8 cellular contexts compared by ENCODE assay signal in the genomic region with DNA sequence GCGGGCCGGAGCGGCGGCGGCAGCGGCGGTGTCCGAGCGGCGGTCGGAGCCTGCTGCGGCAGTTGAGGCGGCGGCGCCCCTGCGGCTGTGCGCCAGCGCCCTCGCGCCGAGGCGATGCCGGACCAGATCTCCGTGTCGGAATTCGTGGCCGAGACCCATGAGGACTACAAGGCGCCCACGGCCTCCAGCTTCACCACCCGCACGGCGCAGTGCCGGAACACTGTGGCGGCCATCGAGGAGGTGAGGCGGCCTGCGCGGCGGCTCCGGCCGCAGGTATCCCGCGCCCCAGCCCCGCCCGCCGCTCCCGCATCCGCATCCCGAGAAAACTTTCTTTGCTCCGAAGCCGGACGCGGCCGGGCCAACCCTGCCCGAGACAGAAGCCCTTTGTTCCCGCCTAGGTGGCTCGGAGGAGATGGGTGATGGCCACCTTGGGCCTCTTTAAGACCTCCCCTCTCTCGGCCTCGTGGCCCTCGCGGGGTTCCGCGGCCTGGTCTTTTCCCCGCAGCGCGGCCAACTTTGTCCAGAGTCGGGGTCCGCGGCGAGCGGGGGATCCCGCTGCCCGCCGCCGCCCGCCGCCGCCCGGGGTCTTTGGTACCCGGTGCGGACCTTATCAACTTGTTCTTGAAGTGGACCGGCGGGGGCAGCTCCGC. TPM values are rescaled to one million over a fixed set of nuclear protein-coding genes. Genes with fewer than 3 reads are reported as not detected.
A peak's percentile ranks its signal among the peaks of the same experiment; 100 is the strongest.
DNase-seq lines count a peak whose midpoint lies in the region; ATAC-seq, FAIRE-seq and TF ChIP-seq lines count a peak whose summit lies in the region.

No MANE protein-coding gene starts in this region.

- no peaks in the 10 kb centered on the region for H3K27me3 ChIP-seq in AG04450 (ENCODE audit: control insufficient read depth, insufficient read depth, low read length)
- H3K27me3 ChIP-seq in bronchial epithelial cell (ENCODE audit: control insufficient read depth, insufficient read depth, low read length): no peaks in the 10 kb centered on the region
- no peaks in the 10 kb centered on the region for H3K27me3 ChIP-seq in subcutaneous abdominal adipose tissue (ENCODE audit: control insufficient read depth in 5 of 5, insufficient read depth in 4 of 5, low read length in 5 of 5)

- FAIRE-seq in bronchial epithelial cell (lab: Jason Lieb, UNC): no peak
- FAIRE-seq in D721Med (lab: Jason Lieb, UNC): no peak

- CTCF ChIA-PET in AG04450 (lab: Charles Lee): interaction anchor here (0.9 to 3.3 kb wide), 3 partner anchors 14 to 164 kb away, joined by 5 to 20 read pairs (median 8); no protein-coding TSS in a partner anchor

- H3K9me3 ChIP-seq in AG04450 (ENCODE audit: control insufficient read depth, insufficient read depth, low read length): no peaks in the 10 kb centered on the region
- no peaks in the 10 kb centered on the region for H3K9me3 ChIP-seq in subcutaneous abdominal adipose tissue (ENCODE audit: control insufficient read depth in 5 of 5, low read length in 5 of 5)

- no peak for DNase-seq in AG04450 (ENCODE audit: low read depth, low spot score)
- DNase-seq in LoVo (ENCODE audit: low spot score): peak; percentile 26
- DNase-seq in bronchial epithelial cell (ENCODE audit: low read depth): no peak
- no peak for DNase-seq in left lobe of liver (ENCODE audit: low spot score)
- DNase-seq in D721Med (ENCODE audit: insufficient read length, low spot score): no peak

- peak; percentile 17 for ATAC-seq in GM18867 (IDR thresholded peaks at IDR 0.05; ENCODE audit: unreplicated experiment)
- ATAC-seq in left lobe of liver: peak; percentile 40
- ATAC-seq in GM21367 (IDR thresholded peaks at IDR 0.05; ENCODE audit: unreplicated experiment): no peak

- H3K36me3 ChIP-seq in bronchial epithelial cell (ENCODE audit: control insufficient read depth, insufficient read depth, low read length): no peaks in the 10 kb centered on the region
- H3K36me3 ChIP-seq in subcutaneous abdominal adipose tissue (ENCODE audit: control insufficient read depth in 5 of 5, insufficient read depth in 5 of 5, low read length in 5 of 5): no peaks in the 10 kb centered on the region

- H3K4me1 ChIP-seq in subcutaneous abdominal adipose tissue (ENCODE audit: control insufficient read depth in 5 of 5, insufficient read depth in 5 of 5, low read length in 5 of 5): peaks cover 7 to 46% (median 38%) of the 10 kb centered on the region in 5 donors

- peak overlapping the region in 4 of 5 donors; percentile 66 to 86 (median 74) for H3K9ac ChIP-seq in subcutaneous abdominal adipose tissue (ENCODE audit: low read length in 5 of 5)

- POLR2A ChIA-PET in AG04450 (lab: Yijun Ruan, JAX): interaction anchor here (0.8 to 1.6 kb wide), 2 partner anchors 44 to 164 kb away, joined by 4 to 6 read pairs; no protein-coding TSS in a partner anchor

- H3K27ac ChIP-seq in AG04450 (ENCODE audit: low read depth, low read length) (no peak overlapping the region), subcutaneous abdominal adipose tissue (ENCODE audit: low read depth, low read length) (peak overlapping the region; percentile 60)

- no peak for TF ChIP-seq CTCF in AG04450 (IDR thresholded peaks at IDR 0.05; ENCODE audit: low read depth, low read length)
- TF ChIP-seq CTCF in bronchial epithelial cell (IDR thresholded peaks at IDR 0.05; ENCODE audit: insufficient read depth, low read length, severe bottlenecking): no peak
- no peak for TF ChIP-seq CTCF in D721Med (IDR thresholded peaks at IDR 0.05; ENCODE audit: insufficient read depth, missing control alignments)

- H3K4me3 ChIP-seq in AG04450 (ENCODE audit: low read depth, low read length) (peak overlapping the region; percentile 81), bronchial epithelial cell (ENCODE audit: low read depth, low read length) (peak overlapping the region; percentile 80), subcutaneous abdominal adipose tissue (ENCODE audit: low read depth in 1 of 5, low read length in 5 of 5) (peak overlapping the region in 4 of 5 donors; percentile 81 to 92 (median 84))

RNA-seq across cellular contexts. Expression of a gene that starts 0.5 kb away (rescaled TPM):
- polyA plus RNA-seq in AG04450 (2011; rRNA removed): 24.6 and 30.0 TPM in 2 replicates
- polyA minus RNA-seq in AG04450 (2011; rRNA and poly(A)+ RNA removed): 25.1 and 29.1 TPM in 2 replicates
- 20.0 and 25.5 TPM in 2 replicates for total RNA-seq in bronchial epithelial cell
- 4.0 TPM for total RNA-seq in left lobe of liver
